In genomic region chr12:127810026-127810425, GRCh38 we compare ENCODE assay signal across 12 cellular contexts.
A peak's percentile ranks its signal among the peaks of the same experiment; 100 is the strongest.
DNase-seq lines count a peak whose midpoint lies in the region; ATAC-seq and TF ChIP-seq lines count a peak whose summit lies in the region.
"Had no signal": no experiment of that assay in that cellular context is flagged by ENCODE, and none has a peak within 500 bp of the region (broad histone marks: within the 10 kb centered on the region; RNA-seq: fewer than 3 reads in every experiment).

No MANE protein-coding gene starts in this region.

- intact Hi-C loops in upper lobe of right lung (cut with DNase I): no loop called here

- no peaks in the 10 kb centered on the region for H3K36me3 ChIP-seq in BLaER1 treated with 17β-estradiol and CSF1 and Interleukin-3, amounts not matched to agents 10 nM and 100 nM
- no peaks in the 10 kb centered on the region for H3K36me3 ChIP-seq in upper lobe of right lung
- H3K36me3 ChIP-seq in effector memory CD4-positive, alpha-beta T cell (ENCODE audit: control insufficient read depth, insufficient read depth, low read length): no peaks in the 10 kb centered on the region

- DNase-seq in fibroblast of gingiva (ENCODE audit: low read depth) (peak; percentile 43), omental fat pad (ENCODE audit: low spot score) (no peak), upper lobe of right lung (no peak)
- DNase-seq in effector memory CD4-positive, alpha-beta T cell: no peak
- DNase-seq: activated T-cell treated with anti-CD3 and anti-CD28 coated beads, Interleukin-2, amount 50 U/mL, for 4 hours; DND-41; effector memory CD8-positive, alpha-beta T cell; T-cell had no signal

- peaks cover 0 to 25% (median 15%) of the 10 kb centered on the region in 10 experiments; a peak in 13 of 20 replicates for H3K4me1 ChIP-seq in BLaER1 treated with 17β-estradiol and CSF1 and Interleukin-3, amounts not matched to agents 10 nM and 100 nM
- H3K4me1 ChIP-seq in upper lobe of right lung: no peaks in the 10 kb centered on the region
- no peaks in the 10 kb centered on the region for H3K4me1 ChIP-seq in effector memory CD4-positive, alpha-beta T cell (ENCODE audit: control insufficient read depth, insufficient read depth, low read length, poor library complexity, severe bottlenecking)

- peak overlapping the region in 8 of 11 experiments; percentile 0 to 72 (median 46); a peak in 13 of 22 replicates for H3K4me2 ChIP-seq in BLaER1 treated with 17β-estradiol and CSF1 and Interleukin-3, amounts not matched to agents 10 nM and 100 nM

- no peaks in the 10 kb centered on the region for H3K9me3 ChIP-seq in BLaER1 treated with 17β-estradiol and CSF1 and Interleukin-3, amounts not matched to agents 10 nM and 100 nM (replicated peaks in 1 of 11)
- no peaks in the 10 kb centered on the region for H3K9me3 ChIP-seq in upper lobe of right lung
- H3K9me3 ChIP-seq in effector memory CD4-positive, alpha-beta T cell (ENCODE audit: control insufficient read depth, low read length): no peaks in the 10 kb centered on the region

- no peak overlapping the region for H3K9ac ChIP-seq in BLaER1 treated with 17β-estradiol and CSF1 and Interleukin-3, amounts not matched to agents 10 nM and 100 nM

- no peaks in the 10 kb centered on the region for H4K20me1 ChIP-seq in BLaER1 treated with 17β-estradiol and CSF1 and Interleukin-3, amounts not matched to agents 10 nM and 100 nM

- ATAC-seq in omental fat pad (ENCODE audit: low FRiP score) (peak; percentile 75), HG02571 (IDR thresholded peaks at IDR 0.05; ENCODE audit: unreplicated experiment) (no peak), HG03139 (IDR thresholded peaks at IDR 0.05; ENCODE audit: unreplicated experiment) (no peak), upper lobe of right lung (no peak)
- ATAC-seq: activated T-cell treated with anti-CD3 and anti-CD28 coated beads, Interleukin-2, amount 50 U/mL, for 4 hours; effector memory CD8-positive, alpha-beta T cell; T-cell had no signal

- TF ChIP-seq CTCF in omental fat pad (IDR thresholded peaks at IDR 0.05): no peak
- no peak for TF ChIP-seq CTCF in upper lobe of right lung (IDR thresholded peaks at IDR 0.05)

- no peaks in the 10 kb centered on the region for H3K27me3 ChIP-seq in BLaER1 treated with 17β-estradiol and CSF1 and Interleukin-3, amounts not matched to agents 10 nM and 100 nM
- H3K27me3 ChIP-seq in upper lobe of right lung: no peaks in the 10 kb centered on the region
- no peaks in the 10 kb centered on the region for H3K27me3 ChIP-seq in effector memory CD4-positive, alpha-beta T cell (replicated peaks; ENCODE audit: control insufficient read depth, insufficient read depth, low read length, poor library complexity, severe bottlenecking)

- H3K4me3 ChIP-seq in BLaER1 treated with 17β-estradiol and CSF1 and Interleukin-3, amounts not matched to agents 10 nM and 100 nM: no peak overlapping the region
- no peak overlapping the region for H3K4me3 ChIP-seq in upper lobe of right lung
- no peak overlapping the region for H3K4me3 ChIP-seq in effector memory CD4-positive, alpha-beta T cell (ENCODE audit: insufficient read depth, low read depth, low read length, poor library complexity, severe bottlenecking)

- H3K27ac ChIP-seq in BLaER1 treated with 17β-estradiol and CSF1 and Interleukin-3, amounts not matched to agents 10 nM and 100 nM: peak overlapping the region in 5 of 11 experiments; percentile 43 to 73 (median 56); a peak in 10 of 22 replicates
- H3K27ac ChIP-seq in upper lobe of right lung: no peak overlapping the region
- no peak overlapping the region for H3K27ac ChIP-seq in effector memory CD4-positive, alpha-beta T cell (ENCODE audit: insufficient read depth, low read length, poor library complexity, severe bottlenecking)

TF ChIP-seq in PFSK-1, 5 proteins besides CTCF, POLR2A, EP300 and RAD21:
- TF ChIP-seq POLR2AphosphoS5 (IDR thresholded peaks at IDR 0.05; ENCODE audit: low read depth, low read length) (no peak), SIN3A (IDR thresholded peaks at IDR 0.05; ENCODE audit: borderline replicate concordance, insufficient read depth, low read length) (peak; percentile 64; the same call in 1 of the 2 replicates)
TF ChIP-seq in PFSK-1: peak in this region for 1.
